In the genomic region with DNA sequence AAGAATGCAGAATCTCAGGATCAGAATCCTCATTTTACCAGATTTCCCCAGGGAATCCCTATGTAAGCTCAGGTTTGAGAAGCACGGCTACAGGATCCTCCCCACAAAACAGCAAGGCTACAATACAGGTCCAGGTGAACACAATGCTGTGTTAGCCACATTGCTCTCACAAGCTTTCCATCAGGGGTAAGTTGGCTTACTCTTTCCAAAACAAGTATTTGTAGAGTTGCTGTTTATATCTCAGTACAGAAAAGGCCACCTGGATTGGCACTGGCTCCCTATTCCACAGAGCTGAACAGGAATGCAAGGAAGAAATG, we compare ENCODE assay signal across 1 cellular context.
TF ChIP-seq lines count a peak whose summit lies in the region.

No MANE protein-coding gene starts in this region.

TF ChIP-seq in GM23338, 12 proteins besides CTCF, POLR2A, EP300 and RAD21 (continued from another document):
- TF ChIP-seq, protein P1, sequence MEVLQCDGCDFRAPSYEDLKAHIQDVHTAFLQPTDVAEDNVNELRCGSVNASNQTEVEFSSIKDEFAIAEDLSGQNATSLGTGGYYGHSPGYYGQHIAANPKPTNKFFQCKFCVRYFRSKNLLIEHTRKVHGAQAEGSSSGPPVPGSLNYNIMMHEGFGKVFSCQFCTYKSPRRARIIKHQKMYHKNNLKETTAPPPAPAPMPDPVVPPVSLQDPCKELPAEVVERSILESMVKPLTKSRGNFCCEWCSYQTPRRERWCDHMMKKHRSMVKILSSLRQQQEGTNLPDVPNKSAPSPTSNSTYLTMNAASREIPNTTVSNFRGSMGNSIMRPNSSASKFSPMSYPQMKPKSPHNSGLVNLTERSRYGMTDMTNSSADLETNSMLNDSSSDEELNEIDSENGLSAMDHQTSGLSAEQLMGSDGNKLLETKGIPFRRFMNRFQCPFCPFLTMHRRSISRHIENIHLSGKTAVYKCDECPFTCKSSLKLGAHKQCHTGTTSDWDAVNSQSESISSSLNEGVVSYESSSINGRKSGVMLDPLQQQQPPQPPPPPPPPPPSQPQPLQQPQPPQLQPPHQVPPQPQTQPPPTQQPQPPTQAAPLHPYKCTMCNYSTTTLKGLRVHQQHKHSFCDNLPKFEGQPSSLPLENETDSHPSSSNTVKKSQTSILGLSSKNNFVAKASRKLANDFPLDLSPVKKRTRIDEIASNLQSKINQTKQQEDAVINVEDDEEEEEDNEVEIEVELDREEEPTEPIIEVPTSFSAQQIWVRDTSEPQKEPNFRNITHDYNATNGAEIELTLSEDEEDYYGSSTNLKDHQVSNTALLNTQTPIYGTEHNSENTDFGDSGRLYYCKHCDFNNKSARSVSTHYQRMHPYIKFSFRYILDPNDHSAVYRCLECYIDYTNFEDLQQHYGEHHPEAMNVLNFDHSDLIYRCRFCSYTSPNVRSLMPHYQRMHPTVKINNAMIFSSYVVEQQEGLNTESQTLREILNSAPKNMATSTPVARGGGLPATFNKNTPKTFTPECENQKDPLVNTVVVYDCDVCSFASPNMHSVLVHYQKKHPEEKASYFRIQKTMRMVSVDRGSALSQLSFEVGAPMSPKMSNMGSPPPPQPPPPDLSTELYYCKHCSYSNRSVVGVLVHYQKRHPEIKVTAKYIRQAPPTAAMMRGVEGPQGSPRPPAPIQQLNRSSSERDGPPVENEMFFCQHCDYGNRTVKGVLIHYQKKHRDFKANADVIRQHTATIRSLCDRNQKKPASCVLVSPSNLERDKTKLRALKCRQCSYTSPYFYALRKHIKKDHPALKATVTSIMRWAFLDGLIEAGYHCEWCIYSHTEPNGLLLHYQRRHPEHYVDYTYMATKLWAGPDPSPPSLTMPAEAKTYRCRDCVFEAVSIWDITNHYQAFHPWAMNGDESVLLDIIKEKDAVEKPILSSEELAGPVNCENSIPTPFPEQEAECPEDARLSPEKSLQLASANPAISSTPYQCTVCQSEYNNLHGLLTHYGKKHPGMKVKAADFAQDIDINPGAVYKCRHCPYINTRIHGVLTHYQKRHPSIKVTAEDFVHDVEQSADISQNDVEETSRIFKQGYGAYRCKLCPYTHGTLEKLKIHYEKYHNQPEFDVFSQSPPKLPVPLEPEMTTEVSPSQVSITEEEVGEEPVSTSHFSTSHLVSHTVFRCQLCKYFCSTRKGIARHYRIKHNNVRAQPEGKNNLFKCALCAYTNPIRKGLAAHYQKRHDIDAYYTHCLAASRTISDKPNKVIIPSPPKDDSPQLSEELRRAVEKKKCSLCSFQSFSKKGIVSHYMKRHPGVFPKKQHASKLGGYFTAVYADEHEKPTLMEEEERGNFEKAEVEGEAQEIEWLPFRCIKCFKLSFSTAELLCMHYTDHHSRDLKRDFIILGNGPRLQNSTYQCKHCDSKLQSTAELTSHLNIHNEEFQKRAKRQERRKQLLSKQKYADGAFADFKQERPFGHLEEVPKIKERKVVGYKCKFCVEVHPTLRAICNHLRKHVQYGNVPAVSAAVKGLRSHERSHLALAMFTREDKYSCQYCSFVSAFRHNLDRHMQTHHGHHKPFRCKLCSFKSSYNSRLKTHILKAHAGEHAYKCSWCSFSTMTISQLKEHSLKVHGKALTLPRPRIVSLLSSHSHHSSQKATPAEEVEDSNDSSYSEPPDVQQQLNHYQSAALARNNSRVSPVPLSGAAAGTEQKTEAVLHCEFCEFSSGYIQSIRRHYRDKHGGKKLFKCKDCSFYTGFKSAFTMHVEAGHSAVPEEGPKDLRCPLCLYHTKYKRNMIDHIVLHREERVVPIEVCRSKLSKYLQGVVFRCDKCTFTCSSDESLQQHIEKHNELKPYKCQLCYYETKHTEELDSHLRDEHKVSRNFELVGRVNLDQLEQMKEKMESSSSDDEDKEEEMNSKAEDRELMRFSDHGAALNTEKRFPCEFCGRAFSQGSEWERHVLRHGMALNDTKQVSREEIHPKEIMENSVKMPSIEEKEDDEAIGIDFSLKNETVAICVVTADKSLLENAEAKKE (CRISPR knock-in tag; IDR thresholded peaks at IDR 0.05), result no peak
- TF ChIP-seq JUNB (IDR thresholded peaks at IDR 0.05; ENCODE audit: unreplicated experiment), result no peak
- TF ChIP-seq POLR2AphosphoS5 (IDR thresholded peaks at IDR 0.05; ENCODE audit: low read depth), result no peak
- TF ChIP-seq, protein P2, sequence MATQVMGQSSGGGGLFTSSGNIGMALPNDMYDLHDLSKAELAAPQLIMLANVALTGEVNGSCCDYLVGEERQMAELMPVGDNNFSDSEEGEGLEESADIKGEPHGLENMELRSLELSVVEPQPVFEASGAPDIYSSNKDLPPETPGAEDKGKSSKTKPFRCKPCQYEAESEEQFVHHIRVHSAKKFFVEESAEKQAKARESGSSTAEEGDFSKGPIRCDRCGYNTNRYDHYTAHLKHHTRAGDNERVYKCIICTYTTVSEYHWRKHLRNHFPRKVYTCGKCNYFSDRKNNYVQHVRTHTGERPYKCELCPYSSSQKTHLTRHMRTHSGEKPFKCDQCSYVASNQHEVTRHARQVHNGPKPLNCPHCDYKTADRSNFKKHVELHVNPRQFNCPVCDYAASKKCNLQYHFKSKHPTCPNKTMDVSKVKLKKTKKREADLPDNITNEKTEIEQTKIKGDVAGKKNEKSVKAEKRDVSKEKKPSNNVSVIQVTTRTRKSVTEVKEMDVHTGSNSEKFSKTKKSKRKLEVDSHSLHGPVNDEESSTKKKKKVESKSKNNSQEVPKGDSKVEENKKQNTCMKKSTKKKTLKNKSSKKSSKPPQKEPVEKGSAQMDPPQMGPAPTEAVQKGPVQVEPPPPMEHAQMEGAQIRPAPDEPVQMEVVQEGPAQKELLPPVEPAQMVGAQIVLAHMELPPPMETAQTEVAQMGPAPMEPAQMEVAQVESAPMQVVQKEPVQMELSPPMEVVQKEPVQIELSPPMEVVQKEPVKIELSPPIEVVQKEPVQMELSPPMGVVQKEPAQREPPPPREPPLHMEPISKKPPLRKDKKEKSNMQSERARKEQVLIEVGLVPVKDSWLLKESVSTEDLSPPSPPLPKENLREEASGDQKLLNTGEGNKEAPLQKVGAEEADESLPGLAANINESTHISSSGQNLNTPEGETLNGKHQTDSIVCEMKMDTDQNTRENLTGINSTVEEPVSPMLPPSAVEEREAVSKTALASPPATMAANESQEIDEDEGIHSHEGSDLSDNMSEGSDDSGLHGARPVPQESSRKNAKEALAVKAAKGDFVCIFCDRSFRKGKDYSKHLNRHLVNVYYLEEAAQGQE (IDR thresholded peaks at IDR 0.05; ENCODE audit: unreplicated experiment), result no peak
TF ChIP-seq in GM23338: peak in this region for 0.
